In the genomic region with DNA sequence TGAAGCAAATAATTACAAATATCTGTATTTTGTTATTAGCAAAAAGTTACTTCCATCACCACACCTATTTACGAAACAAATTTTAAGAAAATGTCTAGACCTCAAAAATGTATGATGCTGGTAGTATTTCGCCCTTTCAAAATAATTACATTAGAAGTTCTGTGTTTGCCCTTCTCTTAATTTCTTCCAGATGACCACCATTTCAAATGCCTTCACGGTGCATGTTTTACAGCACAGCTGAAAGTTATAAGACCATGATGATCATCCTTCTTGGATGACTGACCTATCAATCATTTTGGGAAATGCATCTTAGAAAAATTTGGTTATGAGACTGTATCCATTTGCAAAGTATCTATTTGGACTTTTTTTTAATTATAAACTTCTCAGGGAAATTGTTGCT, we compare ENCODE assay signal across 21 cellular contexts.
"Had no signal": no experiment of that assay in that cellular context is flagged by ENCODE, and none has a peak within 500 bp of the region (broad histone marks: within the 10 kb centered on the region; RNA-seq: fewer than 3 reads in every experiment).

No MANE protein-coding gene starts in this region.

- H3K4me1 Mint-ChIP-seq: mesothelial cell of epicardium; naive B cell; naive thymus-derived CD8-positive, alpha-beta T cell had no signal

- H3K36me3 Mint-ChIP-seq: mesothelial cell of epicardium; naive B cell; naive thymus-derived CD8-positive, alpha-beta T cell had no signal

- H3K27me3 Mint-ChIP-seq: naive B cell had no signal

- H3K27ac Mint-ChIP-seq: mesothelial cell of epicardium; naive B cell; naive thymus-derived CD8-positive, alpha-beta T cell had no signal

- H3K36me3 ChIP-seq: esophagus muscularis mucosa, gastrocnemius medialis, heart right ventricle, left lung, lower lobe of right lung had no signal

- ATAC-seq: gastrocnemius medialis; heart right ventricle; left cardiac atrium; left lung; left ventricle myocardium superior; lower lobe of right lung; mucosa of descending colon; naive thymus-derived CD8-positive, alpha-beta T cell had no signal

- H3K27me3 ChIP-seq: dorsolateral prefrontal cortex, esophagus muscularis mucosa, gastrocnemius medialis, heart right ventricle, left lung had no signal

- H3K4me3 ChIP-seq: coronary artery, dorsolateral prefrontal cortex, esophagus muscularis mucosa, gastrocnemius medialis, heart right ventricle, left lung, lower lobe of right lung, mucosa of descending colon had no signal

- H3K27ac ChIP-seq: coronary artery, esophagus muscularis mucosa, gastrocnemius medialis, heart right ventricle, left lung, lower lobe of right lung had no signal

- DNase-seq: dermis blood vessel endothelial cell; dorsolateral prefrontal cortex; effector CD4-positive, alpha-beta T cell; effector memory CD4-positive, alpha-beta T cell; foreskin melanocyte; gastrocnemius medialis; glutamatergic neuron; head of caudate nucleus; heart right ventricle; hippocampal formation; left cardiac atrium; left lung; left ventricle myocardium superior; lower lobe of right lung; mesenchymal stem cell; mucosa of descending colon; naive B cell; naive thymus-derived CD8-positive, alpha-beta T cell had no signal

- H3K9me3 ChIP-seq: esophagus muscularis mucosa, gastrocnemius medialis, heart right ventricle, lower lobe of right lung, mucosa of descending colon had no signal

- H3K4me1 ChIP-seq: gastrocnemius medialis, heart right ventricle, left lung, lower lobe of right lung had no signal

- H3K4me3 Mint-ChIP-seq: mesothelial cell of epicardium; naive B cell; naive thymus-derived CD8-positive, alpha-beta T cell had no signal
